Comparison of ENCODE assay signal across 9 cellular contexts in the genomic region with DNA sequence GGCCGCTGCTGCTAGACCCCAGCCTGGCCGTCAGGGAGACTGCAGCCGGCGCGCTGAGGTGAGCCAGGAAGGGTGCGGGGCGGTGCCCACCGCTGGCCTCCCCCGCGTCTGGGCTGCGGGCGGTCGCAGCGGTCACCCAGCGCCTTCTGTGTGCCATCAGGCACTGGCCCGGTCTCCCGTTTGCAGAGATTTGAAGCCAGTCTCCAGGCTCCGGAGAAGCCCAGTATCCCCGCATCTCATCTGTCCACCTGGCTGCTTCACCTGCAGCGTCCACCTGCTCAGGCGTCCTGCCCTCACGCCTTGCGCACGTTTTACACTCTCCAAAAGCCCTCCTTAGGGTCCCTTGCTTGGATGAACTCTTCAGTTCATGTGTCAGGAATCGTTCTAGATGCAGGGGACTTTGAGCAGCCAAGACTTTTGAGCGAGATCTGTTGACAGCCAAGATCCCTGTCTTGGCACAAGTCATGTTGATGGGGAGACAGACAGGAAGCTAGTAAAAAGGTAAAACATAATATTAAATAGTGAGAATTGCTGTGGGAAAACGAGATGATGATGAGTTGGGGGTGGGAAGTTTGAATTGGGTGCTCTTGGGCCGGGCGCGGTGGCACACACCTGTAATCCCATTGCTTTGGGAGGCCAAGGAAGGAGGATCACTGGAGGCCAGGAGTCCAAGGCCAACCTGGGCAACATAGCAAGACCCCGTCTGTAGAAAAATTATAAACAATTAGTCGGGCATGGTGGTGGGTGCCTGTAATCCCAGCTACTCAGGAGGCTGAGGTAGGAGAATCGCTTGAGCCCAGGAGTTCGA. TPM values are rescaled to one million over a fixed set of nuclear protein-coding genes. Genes with fewer than 3 reads are reported as not detected.
DNase-seq lines count a peak whose midpoint lies in the region; ATAC-seq, FAIRE-seq and TF ChIP-seq lines count a peak whose summit lies in the region.
"Had no signal": no experiment of that assay in that cellular context is flagged by ENCODE, and none has a peak within 500 bp of the region (broad histone marks: within the 10 kb centered on the region; RNA-seq: fewer than 3 reads in every experiment).

No MANE protein-coding gene starts in this region.

- BruUV-seq in OCI-LY7 (replicated peaks; lab: Mats Ljungman, UMichigan), result no TSS peak
- BruUV-seq in endothelial cell of umbilical vein (replicated peaks; lab: Mats Ljungman, UMichigan), result no TSS peak

- H3K9me1 ChIP-seq in endothelial cell of umbilical vein (replicated peaks; ENCODE audit: control insufficient read depth, extremely low read depth, insufficient read depth, low read length), result no peaks in the 10 kb centered on the region

- H3K27ac ChIP-seq in OCI-LY7 (ENCODE audit: low read depth, low read length, poor library complexity, severe bottlenecking) (peak overlapping the region; percentile 89), endothelial cell of umbilical vein (ENCODE audit: insufficient read depth, low read depth, low read length) (no peak overlapping the region), parathyroid adenoma (peak overlapping the region; percentile 89)
- H3K27ac ChIP-seq: foreskin keratinocyte had no signal

- peaks cover 5% of the 10 kb centered on the region; the same call in 1 of the 2 replicates for H4K20me1 ChIP-seq in OCI-LY7 (ENCODE audit: insufficient read depth, low read length)
- no peaks in the 10 kb centered on the region for H4K20me1 ChIP-seq in endothelial cell of umbilical vein (replicated peaks; ENCODE audit: control insufficient read depth, extremely low read depth, insufficient read depth, low read length)

- intact Hi-C loops in OCI-LY7 (cut with micrococcal nuclease; ENCODE audit: unreplicated experiment) (loop anchor here (1.0 to 10.0 kb wide), 5 partner anchors 42 to 298 kb away; a partner anchor contains a TSS), endothelial cell of umbilical vein (cut with micrococcal nuclease) (loop anchor here (1.0 to 5.0 kb wide), 8 partner anchors 41 to 599 kb away; a partner anchor contains a TSS)

- no peaks in the 10 kb centered on the region for H3K9me2 ChIP-seq in OCI-LY7 (ENCODE audit: insufficient read depth, low read length)

- no peak for TF ChIP-seq CTCF in OCI-LY7 (conservative IDR thresholded peaks at IDR 0.05; ENCODE audit: low read length)
- no peak for TF ChIP-seq CTCF in endothelial cell of umbilical vein (IDR thresholded peaks at IDR 0.05; ENCODE audit: extremely low read depth in 1 of 2, insufficient read depth in 1 of 2, low read depth in 1 of 2, low read length in 2 of 2)
- no peak for TF ChIP-seq CTCF in parathyroid adenoma (IDR thresholded peaks at IDR 0.05)

- CTCF ChIA-PET in OCI-LY7 (lab: Charles Lee; ENCODE audit: unreplicated experiment), result interaction anchor here (2.7 kb wide), 1 partner anchor 144 kb away, joined by 21 read pairs; no protein-coding TSS in a partner anchor
- CTCF ChIA-PET in endothelial cell of umbilical vein (lab: Charles Lee), result interaction anchor here (0.7 to 7.3 kb wide), 25 partner anchors 12 to 740 kb away, joined by 3 to 193 read pairs (median 4); a partner anchor contains a TSS

- POLR2A ChIA-PET in OCI-LY7 (lab: Charles Lee), result interaction anchor here (0.6 to 2.4 kb wide), 11 partner anchors 10 to 221 kb away, joined by 3 to 11 read pairs (median 4); a partner anchor contains a TSS
- POLR2A ChIA-PET in endothelial cell of umbilical vein (lab: Charles Lee), result interaction anchor here (0.8 to 1.2 kb wide), 2 partner anchors 41 to 675 kb away, joined by 3 read pairs; a partner anchor contains a TSS

- no peak for FAIRE-seq in endothelial cell of umbilical vein (lab: Jason Lieb, UNC)

- H3K4me3 ChIP-seq in OCI-LY7 (ENCODE audit: low read depth, low read length, poor library complexity, severe bottlenecking), result peak overlapping the region; percentile 80
- H3K4me3 ChIP-seq in endothelial cell of umbilical vein (replicated peaks in 1 of 3; ENCODE audit: insufficient read depth in 1 of 3, low read depth in 1 of 3, low read length in 3 of 3), result peak overlapping the region; percentile 76 to 82 (median 76)
- peak overlapping the region; percentile 84 for H3K4me3 ChIP-seq in parathyroid adenoma (ENCODE audit: low read depth, low read length)

- H3K9ac ChIP-seq in endothelial cell of umbilical vein (replicated peaks; ENCODE audit: extremely low read depth, insufficient read depth, low read length), result peak overlapping the region; percentile 81
- no peak overlapping the region for H3K9ac ChIP-seq in parathyroid adenoma

- peaks cover 40% of the 10 kb centered on the region; the same call in 1 of the 2 replicates for H3K36me3 ChIP-seq in OCI-LY7 (ENCODE audit: insufficient read depth, low read length)
- peaks cover 0 to 9% of the 10 kb centered on the region in 2 experiments for H3K36me3 ChIP-seq in endothelial cell of umbilical vein (ENCODE audit: control insufficient read depth in 2 of 2, extremely low read depth in 1 of 2, insufficient read depth in 2 of 2, low read length in 2 of 2)
- H3K36me3 ChIP-seq in parathyroid adenoma (ENCODE audit: control insufficient read depth, insufficient read depth, low read length), result no peaks in the 10 kb centered on the region

- peaks cover 26% of the 10 kb centered on the region for H3K4me1 ChIP-seq in OCI-LY7 (ENCODE audit: insufficient read depth, low read length, poor library complexity, severe bottlenecking)
- peaks cover 27% of the 10 kb centered on the region for H3K4me1 ChIP-seq in endothelial cell of umbilical vein (ENCODE audit: control insufficient read depth, extremely low read depth, insufficient read depth, low read length)
- H3K4me1 ChIP-seq in parathyroid adenoma, result peaks cover 11% of the 10 kb centered on the region
- H3K4me1 ChIP-seq: foreskin keratinocyte had no signal

- dilution Hi-C loops in endothelial cell of umbilical vein (cut with MboI; ENCODE audit: extremely low pct_ligation_motif_present, low sequenced_read_pairs), result no loop called here

- peaks cover 28% of the 10 kb centered on the region for H3K79me2 ChIP-seq in OCI-LY7 (ENCODE audit: insufficient read depth, low read depth, low read length)
- peaks cover 36% of the 10 kb centered on the region for H3K79me2 ChIP-seq in endothelial cell of umbilical vein (ENCODE audit: control insufficient read depth, insufficient read depth, low read length)
- peaks cover 5% of the 10 kb centered on the region for H3K79me2 ChIP-seq in parathyroid adenoma

- H3K27me3 ChIP-seq in endothelial cell of umbilical vein (ENCODE audit: control insufficient read depth in 2 of 2, insufficient read depth in 2 of 2, low read length in 2 of 2), result no peaks in the 10 kb centered on the region
- H3K27me3 ChIP-seq in parathyroid adenoma (ENCODE audit: control insufficient read depth, insufficient read depth, low read length), result no peaks in the 10 kb centered on the region
- H3K27me3 ChIP-seq: foreskin keratinocyte had no signal

- TF ChIP-seq POLR2A in endothelial cell of umbilical vein (IDR thresholded peaks at IDR 0.05; ENCODE audit: low read depth, low read length), result peak; percentile 13

- H3K9me3 ChIP-seq in OCI-LY7 (ENCODE audit: low read length) (no peaks in the 10 kb centered on the region), endothelial cell of umbilical vein (replicated peaks; ENCODE audit: control insufficient read depth, insufficient read depth, low read length) (no peaks in the 10 kb centered on the region), parathyroid adenoma (ENCODE audit: control insufficient read depth, low read length) (no peaks in the 10 kb centered on the region)

- DNase-seq in ELR (ENCODE audit: low read depth) (peak; percentile 15), OCI-LY7 (ENCODE audit: low spot score) (peak; percentile 4), endothelial cell of umbilical vein (ENCODE audit: low read depth, low spot score) (no peak), ecto neural progenitor cell (ENCODE audit: low spot score) (no peak), OCI-M2 (lab: John Stamatoyannopoulos, UW; ENCODE audit: unreplicated experiment) (no peak), mucosa of gallbladder (ENCODE audit: low spot score) (no peak)

- H2AFZ ChIP-seq in OCI-LY7 (ENCODE audit: low read length) (peak overlapping the region; percentile 97; the same call in 1 of the 2 replicates), endothelial cell of umbilical vein (ENCODE audit: low read depth, low read length) (peak overlapping the region; percentile 98), parathyroid adenoma (peak overlapping the region; percentile 98)

- H3K4me2 ChIP-seq in OCI-LY7 (ENCODE audit: low read length), result peak overlapping the region; percentile 81
- peak overlapping the region; percentile 97 for H3K4me2 ChIP-seq in endothelial cell of umbilical vein (ENCODE audit: insufficient read depth, low read length)
- peak overlapping the region; percentile 95 for H3K4me2 ChIP-seq in parathyroid adenoma (ENCODE audit: low read length)

- no peak for ATAC-seq in HG03342 (IDR thresholded peaks at IDR 0.05; ENCODE audit: unreplicated experiment)

TF ChIP-seq in endothelial cell of umbilical vein, 7 proteins besides CTCF, POLR2A, EP300 and RAD21 (continues in another document):
- TF ChIP-seq MYC (IDR thresholded peaks at IDR 0.05; ENCODE audit: low read depth, low read length), result no peak
- no peak for TF ChIP-seq JUN (IDR thresholded peaks at IDR 0.05; ENCODE audit: borderline replicate concordance, insufficient read depth, insufficient read length, low read depth)

RNA-seq across cellular contexts. Expression of a gene that starts 0.9 kb away (rescaled TPM):
- total RNA-seq in OCI-LY7 (2014; rRNA removed; shearing (Covaris generic)), result 36.8 and 50.6 TPM in 2 replicates
- total RNA-seq in OCI-LY7 (2022) (25.0 and 34.2 TPM in 2 replicates), endothelial cell of umbilical vein (17.0 and 23.1 TPM in 2 replicates), mucosa of gallbladder (17.7 TPM)
- polyA plus RNA-seq in endothelial cell of umbilical vein, result 6.7 and 8.4 TPM in 2 replicates
- 9.9 and 12.2 TPM in 2 replicates for polyA plus RNA-seq in endothelial cell of umbilical vein (2011; cell fraction: cytosol; rRNA removed)
- polyA plus RNA-seq in endothelial cell of umbilical vein (2011; cell fraction: nucleus; rRNA removed), result 27.4 and 28.4 TPM in 2 replicates
- polyA plus RNA-seq in endothelial cell of umbilical vein (2012), result 13.2 and 17.2 TPM in 2 replicates
- 9.1 and 15.4 TPM in 2 replicates for polyA minus RNA-seq in endothelial cell of umbilical vein
- polyA minus RNA-seq in endothelial cell of umbilical vein (2011; cell fraction: cytosol; rRNA and poly(A)+ RNA removed), result 31.7 TPM
- polyA minus RNA-seq in endothelial cell of umbilical vein (2011; cell fraction: nucleus; rRNA and poly(A)+ RNA removed), result 11.5 and 13.9 TPM in 2 replicates

RNA-seq across cellular contexts. Expression of a gene that starts 41.7 kb away (rescaled TPM):
- 19.9 and 23.1 TPM in 2 replicates for total RNA-seq in OCI-LY7 (2014; rRNA removed; shearing (Covaris generic))
- total RNA-seq in OCI-LY7 (2022) (24.1 and 26.3 TPM in 2 replicates), endothelial cell of umbilical vein (21.7 and 23.2 TPM in 2 replicates), mucosa of gallbladder (15.7 TPM)
- polyA plus RNA-seq in endothelial cell of umbilical vein, result 13.1 and 15.3 TPM in 2 replicates
- polyA plus RNA-seq in endothelial cell of umbilical vein (2011; cell fraction: cytosol; rRNA removed), result 11.7 and 11.8 TPM in 2 replicates
- 22.5 and 29.6 TPM in 2 replicates for polyA plus RNA-seq in endothelial cell of umbilical vein (2011; cell fraction: nucleus; rRNA removed)
- polyA plus RNA-seq in endothelial cell of umbilical vein (2012), result 18.5 and 23.5 TPM in 2 replicates
- polyA minus RNA-seq in endothelial cell of umbilical vein, result 19.3 and 20.5 TPM in 2 replicates
- polyA minus RNA-seq in endothelial cell of umbilical vein (2011; cell fraction: cytosol; rRNA and poly(A)+ RNA removed), result 7.7 TPM
- polyA minus RNA-seq in endothelial cell of umbilical vein (2011; cell fraction: nucleus; rRNA and poly(A)+ RNA removed), result 8.4 and 13.5 TPM in 2 replicates

Comparison
In these comparisons a context has a peak if more than half of its experiments do, and no peak if none do; other contexts are left out.
1. DNase-seq: peak in ELR (single experiment) and OCI-LY7 (single experiment); none in endothelial cell of umbilical vein (single experiment), ecto neural progenitor cell (single experiment), OCI-M2 (single experiment) and mucosa of gallbladder (single experiment).
2. Peak in every context shown above with its lines, with median percentiles within 50 percentile points of each other: H2AFZ ChIP-seq, H3K4me2 ChIP-seq and H3K4me3 ChIP-seq.